Comparison of ENCODE assay signal across 1 cellular context in the genomic region with DNA sequence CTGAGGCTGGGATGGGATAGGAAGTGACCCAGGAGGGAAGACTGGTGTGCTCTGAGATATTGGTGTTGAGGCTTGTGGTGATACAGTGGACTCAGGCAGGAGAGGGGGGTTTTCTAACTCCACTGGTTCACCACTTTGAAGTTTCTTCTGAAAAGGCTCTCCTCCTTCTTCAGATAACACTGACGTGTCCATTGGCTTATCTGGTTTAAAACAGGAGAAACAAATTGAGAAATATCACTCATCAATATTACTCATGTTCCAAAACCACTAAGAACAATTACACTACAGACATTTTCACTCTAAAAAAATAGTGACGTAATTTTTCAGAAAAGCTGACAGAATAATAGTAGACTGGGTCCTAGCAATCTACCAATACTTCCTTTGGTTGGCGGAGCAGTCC.
TF ChIP-seq lines count a peak whose summit lies in the region.

No MANE protein-coding gene starts in this region.

TF ChIP-seq in K562, 482 proteins besides CTCF, POLR2A, EP300 and RAD21 (continued from another document and continues in another):
- TF ChIP-seq, protein P1, sequence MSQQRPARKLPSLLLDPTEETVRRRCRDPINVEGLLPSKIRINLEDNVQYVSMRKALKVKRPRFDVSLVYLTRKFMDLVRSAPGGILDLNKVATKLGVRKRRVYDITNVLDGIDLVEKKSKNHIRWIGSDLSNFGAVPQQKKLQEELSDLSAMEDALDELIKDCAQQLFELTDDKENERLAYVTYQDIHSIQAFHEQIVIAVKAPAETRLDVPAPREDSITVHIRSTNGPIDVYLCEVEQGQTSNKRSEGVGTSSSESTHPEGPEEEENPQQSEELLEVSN (IDR thresholded peaks at IDR 0.05; ENCODE audit: borderline replicate concordance in 1 of 2, extremely low read depth in 1 of 2, insufficient read depth in 1 of 2, insufficient read length in 1 of 2, low read depth in 1 of 2, low read length in 1 of 2, poor library complexity in 1 of 2, severe bottlenecking in 1 of 2), result no peak
- TF ChIP-seq NELFE (IDR thresholded peaks at IDR 0.05; ENCODE audit: insufficient read depth, insufficient read length) (no peak), MBD2 (IDR thresholded peaks at IDR 0.05; ENCODE audit: borderline replicate concordance, low read depth) (peak; percentile 37; the same call in 1 of the 2 replicates), ZNF79 (CRISPR knock-in tag; IDR thresholded peaks at IDR 0.05; ENCODE audit: low read depth) (no peak), ZNF780A (CRISPR knock-in tag; IDR thresholded peaks at IDR 0.05) (no peak), SIN3A (IDR thresholded peaks at IDR 0.05; ENCODE audit: borderline replicate concordance in 2 of 2, control insufficient read depth in 1 of 2, low read depth in 2 of 2, low read length in 2 of 2) (no peak), ARNT (IDR thresholded peaks at IDR 0.05) (no peak; a peak in 1 of 4 replicates), MEF2A (IDR thresholded peaks at IDR 0.05; ENCODE audit: control insufficient read depth, low read depth, low read length) (no peak), ZBTB7A (IDR thresholded peaks at IDR 0.05; ENCODE audit: borderline replicate concordance, control insufficient read depth, low read depth, low read length) (no peak), TCF7L2 (IDR thresholded peaks at IDR 0.05; ENCODE audit: low read depth, low read length) (no peak), SMARCE1 (IDR thresholded peaks at IDR 0.05) (peak; percentile 84), NFYB (IDR thresholded peaks at IDR 0.05; ENCODE audit: extremely low read depth, insufficient read length) (no peak), ZNF41 (CRISPR knock-in tag; conservative IDR thresholded peaks at IDR 0.05) (no peak), GABPB2 (CRISPR knock-in tag; conservative IDR thresholded peaks at IDR 0.05) (no peak), SOX6 (IDR thresholded peaks at IDR 0.05) (peak; percentile 40; the same call in 1 of the 2 replicates), ZNF384 (IDR thresholded peaks at IDR 0.05; ENCODE audit: low read depth, low read length) (no peak), MAZ (CRISPR knock-in tag; conservative IDR thresholded peaks at IDR 0.05 in 1 of 2, IDR thresholded peaks at IDR 0.05 in 1 of 2) (no peak), POLR2AphosphoS5 (IDR thresholded peaks at IDR 0.05; ENCODE audit: control insufficient read depth, insufficient read depth, low read depth, low read length) (peak; percentile 54; the same call in 1 of the 2 replicates), SRSF3 (IDR thresholded peaks at IDR 0.05; ENCODE audit: insufficient read depth, low read length) (no peak), PHB2 (IDR thresholded peaks at IDR 0.05; ENCODE audit: low read depth) (no peak), SUPT5H (IDR thresholded peaks at IDR 0.05) (no peak), FOS (IDR thresholded peaks at IDR 0.05; ENCODE audit: extremely low read depth, insufficient read length) (no peak), TBP (optimal IDR thresholded peaks at IDR 0.05; ENCODE audit: low read depth, low read length) (no peak), FOXM1 (IDR thresholded peaks at IDR 0.05; ENCODE audit: low read depth) (peak; percentile 36), FOXM1 (CRISPR knock-in tag; IDR thresholded peaks at IDR 0.05; ENCODE audit: low read depth) (no peak), SAFB2 (IDR thresholded peaks at IDR 0.05; ENCODE audit: borderline replicate concordance, low read depth, low read length, severe bottlenecking) (no peak), ZNF140 (CRISPR knock-in tag; IDR thresholded peaks at IDR 0.05) (no peak), ZNF766 (CRISPR knock-in tag; conservative IDR thresholded peaks at IDR 0.05) (0 out of 2 replicates have a peak, but pooled peaks have one; percentile 46), NCOR1 (IDR thresholded peaks at IDR 0.05) (peak; percentile 69), ZNF699 (CRISPR knock-in tag; IDR thresholded peaks at IDR 0.05; ENCODE audit: insufficient replicate concordance) (no peak), GTF2E2 (tag; IDR thresholded peaks at IDR 0.05) (no peak), LARP7 (IDR thresholded peaks at IDR 0.05) (no peak), U2AF2 (optimal IDR thresholded peaks at IDR 0.05; ENCODE audit: low read depth, low read length) (no peak), IRF2 (CRISPR knock-in tag; IDR thresholded peaks at IDR 0.05) (no peak), PTRF (tag; IDR thresholded peaks at IDR 0.05) (no peak), PHF8 (IDR thresholded peaks at IDR 0.05; ENCODE audit: borderline replicate concordance, low read length) (no peak), MCM5 (IDR thresholded peaks at IDR 0.05; ENCODE audit: low read depth) (no peak), FOXK2 (conservative IDR thresholded peaks at IDR 0.05 in 1 of 2, IDR thresholded peaks at IDR 0.05 in 1 of 2; ENCODE audit: low read depth in 2 of 2) (no peak), ZNF253 (CRISPR knock-in tag; conservative IDR thresholded peaks at IDR 0.05) (no peak), DPF2 (IDR thresholded peaks at IDR 0.05) (peak; percentile 83), EWSR1 (IDR thresholded peaks at IDR 0.05; ENCODE audit: borderline replicate concordance, low read depth, partially characterized antibody) (no peak), ZNF644 (tag; IDR thresholded peaks at IDR 0.05; ENCODE audit: low read depth) (no peak), HEY1 (CRISPR knock-in tag; IDR thresholded peaks at IDR 0.05; ENCODE audit: borderline replicate concordance) (no peak), PURB (CRISPR knock-in tag; IDR thresholded peaks at IDR 0.05; ENCODE audit: low read depth) (no peak), CHD4 (IDR thresholded peaks at IDR 0.05; ENCODE audit: insufficient read depth, insufficient replicate concordance, low read depth, low read length, poor library complexity, severe bottlenecking) (no peak), ZFP1 (CRISPR knock-in tag; IDR thresholded peaks at IDR 0.05) (no peak), PHF20 (IDR thresholded peaks at IDR 0.05; ENCODE audit: partially characterized antibody) (no peak), TAF9B (IDR thresholded peaks at IDR 0.05; ENCODE audit: partially characterized antibody) (no peak), ZNF354B (CRISPR knock-in tag; IDR thresholded peaks at IDR 0.05) (no peak), RBM22 (IDR thresholded peaks at IDR 0.05; ENCODE audit: low read depth, low read length, poor library complexity, severe bottlenecking) (no peak), DMBX1 (CRISPR knock-in tag; IDR thresholded peaks at IDR 0.05; ENCODE audit: borderline replicate concordance) (peak; percentile 36; the same call in 1 of the 2 replicates), SMARCA4 (IDR thresholded peaks at IDR 0.05) (peak; percentile 87), ZNF695 (CRISPR knock-in tag; IDR thresholded peaks at IDR 0.05) (no peak), TEAD4 (IDR thresholded peaks at IDR 0.05; ENCODE audit: low read length) (peak; percentile 79), TEAD4 (CRISPR knock-in tag; IDR thresholded peaks at IDR 0.05; ENCODE audit: borderline replicate concordance) (no peak), ZBTB1 (CRISPR knock-in tag; IDR thresholded peaks at IDR 0.05; ENCODE audit: borderline replicate concordance, low read depth) (no peak)
- TF ChIP-seq, protein P2, sequence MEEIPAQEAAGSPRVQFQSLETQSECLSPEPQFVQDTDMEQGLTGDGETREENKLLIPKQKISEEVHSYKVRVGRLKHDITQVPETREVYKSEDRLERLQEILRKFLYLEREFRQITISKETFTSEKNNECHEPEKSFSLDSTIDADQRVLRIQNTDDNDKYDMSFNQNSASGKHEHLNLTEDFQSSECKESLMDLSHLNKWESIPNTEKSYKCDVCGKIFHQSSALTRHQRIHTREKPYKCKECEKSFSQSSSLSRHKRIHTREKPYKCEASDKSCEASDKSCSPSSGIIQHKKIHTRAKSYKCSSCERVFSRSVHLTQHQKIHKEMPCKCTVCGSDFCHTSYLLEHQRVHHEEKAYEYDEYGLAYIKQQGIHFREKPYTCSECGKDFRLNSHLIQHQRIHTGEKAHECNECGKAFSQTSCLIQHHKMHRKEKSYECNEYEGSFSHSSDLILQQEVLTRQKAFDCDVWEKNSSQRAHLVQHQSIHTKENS (CRISPR knock-in tag; IDR thresholded peaks at IDR 0.05), result no peak
- TF ChIP-seq, protein P3, sequence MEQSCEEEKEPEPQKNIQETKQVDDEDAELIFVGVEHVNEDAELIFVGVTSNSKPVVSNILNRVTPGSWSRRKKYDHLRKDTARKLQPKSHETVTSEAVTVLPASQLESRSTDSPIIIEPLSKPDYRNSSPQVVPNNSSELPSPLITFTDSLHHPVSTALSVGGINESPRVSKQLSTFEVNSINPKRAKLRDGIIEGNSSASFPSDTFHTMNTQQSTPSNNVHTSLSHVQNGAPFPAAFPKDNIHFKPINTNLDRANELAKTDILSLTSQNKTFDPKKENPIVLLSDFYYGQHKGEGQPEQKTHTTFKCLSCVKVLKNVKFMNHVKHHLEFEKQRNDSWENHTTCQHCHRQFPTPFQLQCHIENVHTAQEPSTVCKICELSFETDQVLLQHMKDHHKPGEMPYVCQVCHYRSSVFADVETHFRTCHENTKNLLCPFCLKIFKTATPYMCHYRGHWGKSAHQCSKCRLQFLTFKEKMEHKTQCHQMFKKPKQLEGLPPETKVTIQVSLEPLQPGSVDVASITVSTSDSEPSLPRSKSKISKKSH (CRISPR knock-in tag; IDR thresholded peaks at IDR 0.05), result no peak
- TF ChIP-seq, protein P4, sequence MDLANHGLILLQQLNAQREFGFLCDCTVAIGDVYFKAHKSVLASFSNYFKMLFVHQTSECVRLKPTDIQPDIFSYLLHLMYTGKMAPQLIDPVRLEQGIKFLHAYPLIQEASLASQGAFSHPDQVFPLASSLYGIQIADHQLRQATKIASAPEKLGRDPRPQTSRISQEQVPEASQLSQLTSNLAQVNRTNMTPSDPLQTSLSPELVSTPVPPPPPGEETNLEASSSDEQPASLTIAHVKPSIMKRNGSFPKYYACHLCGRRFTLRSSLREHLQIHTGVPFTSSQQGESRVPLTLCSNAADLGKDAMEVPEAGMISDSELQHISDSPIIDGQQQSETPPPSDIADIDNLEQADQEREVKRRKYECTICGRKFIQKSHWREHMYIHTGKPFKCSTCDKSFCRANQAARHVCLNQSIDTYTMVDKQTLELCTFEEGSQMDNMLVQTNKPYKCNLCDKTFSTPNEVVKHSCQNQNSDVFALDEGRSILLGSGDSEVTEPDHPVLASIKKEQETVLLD (IDR thresholded peaks at IDR 0.05), result no peak
- TF ChIP-seq, protein P5, sequence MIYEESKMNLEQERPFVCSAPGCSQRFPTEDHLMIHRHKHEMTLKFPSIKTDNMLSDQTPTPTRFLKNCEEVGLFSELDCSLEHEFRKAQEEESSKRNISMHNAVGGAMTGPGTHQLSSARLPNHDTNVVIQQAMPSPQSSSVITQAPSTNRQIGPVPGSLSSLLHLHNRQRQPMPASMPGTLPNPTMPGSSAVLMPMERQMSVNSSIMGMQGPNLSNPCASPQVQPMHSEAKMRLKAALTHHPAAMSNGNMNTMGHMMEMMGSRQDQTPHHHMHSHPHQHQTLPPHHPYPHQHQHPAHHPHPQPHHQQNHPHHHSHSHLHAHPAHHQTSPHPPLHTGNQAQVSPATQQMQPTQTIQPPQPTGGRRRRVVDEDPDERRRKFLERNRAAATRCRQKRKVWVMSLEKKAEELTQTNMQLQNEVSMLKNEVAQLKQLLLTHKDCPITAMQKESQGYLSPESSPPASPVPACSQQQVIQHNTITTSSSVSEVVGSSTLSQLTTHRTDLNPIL (CRISPR knock-in tag; IDR thresholded peaks at IDR 0.05), result no peak
- TF ChIP-seq, protein P6, sequence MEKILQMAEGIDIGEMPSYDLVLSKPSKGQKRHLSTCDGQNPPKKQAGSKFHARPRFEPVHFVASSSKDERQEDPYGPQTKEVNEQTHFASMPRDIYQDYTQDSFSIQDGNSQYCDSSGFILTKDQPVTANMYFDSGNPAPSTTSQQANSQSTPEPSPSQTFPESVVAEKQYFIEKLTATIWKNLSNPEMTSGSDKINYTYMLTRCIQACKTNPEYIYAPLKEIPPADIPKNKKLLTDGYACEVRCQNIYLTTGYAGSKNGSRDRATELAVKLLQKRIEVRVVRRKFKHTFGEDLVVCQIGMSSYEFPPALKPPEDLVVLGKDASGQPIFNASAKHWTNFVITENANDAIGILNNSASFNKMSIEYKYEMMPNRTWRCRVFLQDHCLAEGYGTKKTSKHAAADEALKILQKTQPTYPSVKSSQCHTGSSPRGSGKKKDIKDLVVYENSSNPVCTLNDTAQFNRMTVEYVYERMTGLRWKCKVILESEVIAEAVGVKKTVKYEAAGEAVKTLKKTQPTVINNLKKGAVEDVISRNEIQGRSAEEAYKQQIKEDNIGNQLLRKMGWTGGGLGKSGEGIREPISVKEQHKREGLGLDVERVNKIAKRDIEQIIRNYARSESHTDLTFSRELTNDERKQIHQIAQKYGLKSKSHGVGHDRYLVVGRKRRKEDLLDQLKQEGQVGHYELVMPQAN (IDR thresholded peaks at IDR 0.05; ENCODE audit: borderline replicate concordance), result no peak
- TF ChIP-seq, protein P7, sequence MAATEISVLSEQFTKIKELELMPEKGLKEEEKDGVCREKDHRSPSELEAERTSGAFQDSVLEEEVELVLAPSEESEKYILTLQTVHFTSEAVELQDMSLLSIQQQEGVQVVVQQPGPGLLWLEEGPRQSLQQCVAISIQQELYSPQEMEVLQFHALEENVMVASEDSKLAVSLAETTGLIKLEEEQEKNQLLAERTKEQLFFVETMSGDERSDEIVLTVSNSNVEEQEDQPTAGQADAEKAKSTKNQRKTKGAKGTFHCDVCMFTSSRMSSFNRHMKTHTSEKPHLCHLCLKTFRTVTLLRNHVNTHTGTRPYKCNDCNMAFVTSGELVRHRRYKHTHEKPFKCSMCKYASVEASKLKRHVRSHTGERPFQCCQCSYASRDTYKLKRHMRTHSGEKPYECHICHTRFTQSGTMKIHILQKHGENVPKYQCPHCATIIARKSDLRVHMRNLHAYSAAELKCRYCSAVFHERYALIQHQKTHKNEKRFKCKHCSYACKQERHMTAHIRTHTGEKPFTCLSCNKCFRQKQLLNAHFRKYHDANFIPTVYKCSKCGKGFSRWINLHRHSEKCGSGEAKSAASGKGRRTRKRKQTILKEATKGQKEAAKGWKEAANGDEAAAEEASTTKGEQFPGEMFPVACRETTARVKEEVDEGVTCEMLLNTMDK (IDR thresholded peaks at IDR 0.05; ENCODE audit: borderline replicate concordance, insufficient read depth, low read depth, low read length, poor library complexity, severe bottlenecking), result no peak
- TF ChIP-seq, protein P8, sequence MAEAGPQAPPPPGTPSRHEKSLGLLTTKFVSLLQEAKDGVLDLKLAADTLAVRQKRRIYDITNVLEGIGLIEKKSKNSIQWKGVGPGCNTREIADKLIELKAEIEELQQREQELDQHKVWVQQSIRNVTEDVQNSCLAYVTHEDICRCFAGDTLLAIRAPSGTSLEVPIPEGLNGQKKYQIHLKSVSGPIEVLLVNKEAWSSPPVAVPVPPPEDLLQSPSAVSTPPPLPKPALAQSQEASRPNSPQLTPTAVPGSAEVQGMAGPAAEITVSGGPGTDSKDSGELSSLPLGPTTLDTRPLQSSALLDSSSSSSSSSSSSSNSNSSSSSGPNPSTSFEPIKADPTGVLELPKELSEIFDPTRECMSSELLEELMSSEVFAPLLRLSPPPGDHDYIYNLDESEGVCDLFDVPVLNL (CRISPR knock-in tag; IDR thresholded peaks at IDR 0.05; ENCODE audit: low read depth), result no peak
